In the genomic region with DNA sequence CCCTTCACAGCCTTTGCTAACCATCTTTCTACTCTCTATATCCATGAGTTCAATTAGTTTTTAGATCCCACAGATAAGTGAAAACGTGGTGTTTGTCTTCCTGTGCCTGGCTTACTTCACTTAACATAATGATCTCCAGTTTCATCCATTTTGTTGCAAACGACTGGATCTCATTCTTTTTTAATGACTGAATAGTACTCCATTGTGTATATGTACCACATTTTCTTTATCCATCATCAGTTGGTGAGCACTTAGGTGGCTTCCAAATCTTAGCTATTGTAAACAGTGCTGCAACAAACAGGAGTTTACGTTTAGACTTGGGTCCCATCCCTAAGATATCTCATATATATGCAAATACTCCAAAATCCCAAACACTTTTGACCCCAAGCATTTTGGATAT, we compare ENCODE assay signal across 23 cellular contexts. TPM values are rescaled to one million over a fixed set of nuclear protein-coding genes. Genes with fewer than 3 reads are reported as not detected.
DNase-seq lines count a peak whose midpoint lies in the region; ATAC-seq and TF ChIP-seq lines count a peak whose summit lies in the region.
"Had no signal": no experiment of that assay in that cellular context is flagged by ENCODE, and none has a peak within 500 bp of the region (broad histone marks: within the 10 kb centered on the region; RNA-seq: fewer than 3 reads in every experiment).

No MANE protein-coding gene starts in this region.

- POLR2A ChIA-PET in SK-N-SH (lab: Yijun Ruan, JAX), result no interaction called here
- POLR2A ChIA-PET in activated naive CD8-positive, alpha-beta T cell treated with anti-CD3 and anti-CD28 coated beads, Interleukin-2, amount 10 ng/mL, durations not matched to agents 7 days and 5 days (lab: Charles Lee), result no interaction called here

- no peaks in the 10 kb centered on the region for H3K27me3 ChIP-seq in SK-N-SH (ENCODE audit: insufficient read depth)
- H3K27me3 ChIP-seq: BLaER1 had no signal

- CTCF ChIA-PET in SK-N-SH (lab: Yijun Ruan, JAX), result interaction anchor here (1.9 kb wide), 1 partner anchor 10 kb away, joined by 12 read pairs; no protein-coding TSS in a partner anchor

- peaks cover 95% of the 10 kb centered on the region for H3K79me2 ChIP-seq in SK-N-SH (ENCODE audit: insufficient read depth)

- peaks cover 37% of the 10 kb centered on the region for H3K36me3 Mint-ChIP-seq in activated naive CD8-positive, alpha-beta T cell treated with anti-CD3 and anti-CD28 coated beads, Interleukin-2, amount 10 ng/mL, durations not matched to agents 7 days and 5 days
- peaks cover 47% of the 10 kb centered on the region for H3K36me3 Mint-ChIP-seq in activated naive CD8-positive, alpha-beta T cell treated with anti-CD3 and anti-CD28 coated beads for 36 hours
- H3K36me3 Mint-ChIP-seq in activated T-helper 1 cell treated with anti-CD3 and anti-CD28 coated beads, Interleukin-12 subunit alpha, Interleukin-12 subunit beta, Interleukin-2, Interleukin-4 antibody, amounts not matched to agents 30 ng/mL and 10 ng/mL and 1 ng/mL, durations not matched to agents 14 hours and 24 hours and 36 hours (ENCODE audit: low read depth), result peaks cover 38% of the 10 kb centered on the region
- peaks cover 98% of the 10 kb centered on the region for H3K36me3 Mint-ChIP-seq in stimulated activated effector memory CD8-positive, alpha-beta T cell treated with anti-CD3 and anti-CD28 coated beads, Interleukin-12 subunit alpha, Interleukin-12 subunit beta, amount 100 ng/mL, for 72 hours

- H3K4me3 ChIP-seq in SK-N-SH (ENCODE audit: low read depth in 2 of 2, low read length in 1 of 2), result no peak overlapping the region
- H3K4me3 ChIP-seq: BLaER1, GM23338 had no signal

- peaks cover 34% of the 10 kb centered on the region for H3K4me1 Mint-ChIP-seq in activated naive CD8-positive, alpha-beta T cell treated with anti-CD3 and anti-CD28 coated beads, Interleukin-2, amount 10 ng/mL, durations not matched to agents 7 days and 5 days
- H3K4me1 Mint-ChIP-seq in activated naive CD8-positive, alpha-beta T cell treated with anti-CD3 and anti-CD28 coated beads for 36 hours, result peaks cover 37% of the 10 kb centered on the region
- peaks cover 19% of the 10 kb centered on the region for H3K4me1 Mint-ChIP-seq in activated T-helper 1 cell treated with anti-CD3 and anti-CD28 coated beads, Interleukin-12 subunit alpha, Interleukin-12 subunit beta, Interleukin-2, Interleukin-4 antibody, amounts not matched to agents 30 ng/mL and 10 ng/mL and 1 ng/mL, durations not matched to agents 14 hours and 24 hours and 36 hours (ENCODE audit: low read depth)
- H3K4me1 Mint-ChIP-seq in stimulated activated effector memory CD8-positive, alpha-beta T cell treated with anti-CD3 and anti-CD28 coated beads, Interleukin-12 subunit alpha, Interleukin-12 subunit beta, amount 100 ng/mL, for 72 hours, result peaks cover 38% of the 10 kb centered on the region
- H3K4me1 Mint-ChIP-seq: GM23338, H9 had no signal

- no peaks in the 10 kb centered on the region for H3K9me3 ChIP-seq in SK-N-SH
- H3K9me3 ChIP-seq: BLaER1 had no signal

- WGBS in SK-N-SH (ENCODE audit: low lambda C conversion rate), result 90% methylated on average over 3 of the region's 3 CpGs

- DNase-seq in SK-N-SH (no peak), SHP77 (lab: John Stamatoyannopoulos, UW) (no peak), COLO668 (lab: John Stamatoyannopoulos, UW; ENCODE audit: unreplicated experiment) (no peak)
- no peak for DNase-seq in activated naive CD8-positive, alpha-beta T cell treated with anti-CD3 and anti-CD28 coated beads, Interleukin-2, amount 10 ng/mL, durations not matched to agents 7 days and 5 days
- no peak for DNase-seq in activated naive CD8-positive, alpha-beta T cell treated with anti-CD3 and anti-CD28 coated beads for 36 hours
- DNase-seq in activated T-helper 1 cell treated with anti-CD3 and anti-CD28 coated beads, Interleukin-12 subunit alpha, Interleukin-12 subunit beta, Interleukin-2, Interleukin-4 antibody, amounts not matched to agents 30 ng/mL and 10 ng/mL and 1 ng/mL, durations not matched to agents 14 hours and 24 hours and 36 hours (ENCODE audit: low spot score), result no peak
- no peak for DNase-seq in stimulated activated effector memory CD8-positive, alpha-beta T cell treated with anti-CD3 and anti-CD28 coated beads, Interleukin-12 subunit alpha, Interleukin-12 subunit beta, amount 100 ng/mL, for 72 hours (ENCODE audit: low spot score in 2 of 2)
- DNase-seq: Calu3; CD4-positive, CD25-positive, alpha-beta regulatory T cell; CD8-positive, alpha-beta memory T cell; COR-L47; DMS53; DMS79 treated with DMSO at 0.1 percent for 48 hours; GF-D8; H9; HFFc6 had no signal

- no peak overlapping the region for H3K4me3 Mint-ChIP-seq in activated naive CD8-positive, alpha-beta T cell treated with anti-CD3 and anti-CD28 coated beads, Interleukin-2, amount 10 ng/mL, durations not matched to agents 7 days and 5 days
- H3K4me3 Mint-ChIP-seq in activated naive CD8-positive, alpha-beta T cell treated with anti-CD3 and anti-CD28 coated beads for 36 hours, result no peak overlapping the region
- no peak overlapping the region for H3K4me3 Mint-ChIP-seq in activated T-helper 1 cell treated with anti-CD3 and anti-CD28 coated beads, Interleukin-12 subunit alpha, Interleukin-12 subunit beta, Interleukin-2, Interleukin-4 antibody, amounts not matched to agents 30 ng/mL and 10 ng/mL and 1 ng/mL, durations not matched to agents 14 hours and 24 hours and 36 hours
- H3K4me3 Mint-ChIP-seq in stimulated activated effector memory CD8-positive, alpha-beta T cell treated with anti-CD3 and anti-CD28 coated beads, Interleukin-12 subunit alpha, Interleukin-12 subunit beta, amount 100 ng/mL, for 72 hours, result no peak overlapping the region
- H3K4me3 Mint-ChIP-seq: B cell; CD8-positive, alpha-beta memory T cell; GM23338; H9; HFFc6 had no signal

- TF ChIP-seq CTCF in SK-N-SH (IDR thresholded peaks at IDR 0.05), result no peak

- peaks cover 53 to 58% of the 10 kb centered on the region in 2 experiments for H3K36me3 ChIP-seq in SK-N-SH (replicated peaks in 1 of 2; ENCODE audit: control insufficient read depth in 1 of 2, insufficient read depth in 2 of 2, low read length in 1 of 2)

- H3K27me3 Mint-ChIP-seq in activated naive CD8-positive, alpha-beta T cell treated with anti-CD3 and anti-CD28 coated beads, Interleukin-2, amount 10 ng/mL, durations not matched to agents 7 days and 5 days, result no peaks in the 10 kb centered on the region
- H3K27me3 Mint-ChIP-seq in activated naive CD8-positive, alpha-beta T cell treated with anti-CD3 and anti-CD28 coated beads for 36 hours, result no peaks in the 10 kb centered on the region
- H3K27me3 Mint-ChIP-seq in activated T-helper 1 cell treated with anti-CD3 and anti-CD28 coated beads, Interleukin-12 subunit alpha, Interleukin-12 subunit beta, Interleukin-2, Interleukin-4 antibody, amounts not matched to agents 30 ng/mL and 10 ng/mL and 1 ng/mL, durations not matched to agents 14 hours and 24 hours and 36 hours (ENCODE audit: insufficient read depth), result no peaks in the 10 kb centered on the region
- H3K27me3 Mint-ChIP-seq: B cell; CD4-positive, CD25-positive, alpha-beta regulatory T cell; CD8-positive, alpha-beta memory T cell had no signal

- no peak overlapping the region for H3K4me2 ChIP-seq in SK-N-SH
- H3K4me2 ChIP-seq: BLaER1, GM23338 had no signal

- H3K27ac ChIP-seq in SK-N-SH (ENCODE audit: low read depth in 2 of 2, low read length in 1 of 2), result no peak overlapping the region
- H3K27ac ChIP-seq: 22Rv1, BLaER1, C4-2B had no signal

- H4K20me1 ChIP-seq in SK-N-SH (ENCODE audit: insufficient read depth), result peaks cover 31% of the 10 kb centered on the region; the same call in 1 of the 2 replicates

- no peak overlapping the region for H3K9ac ChIP-seq in SK-N-SH
- H3K9ac ChIP-seq: BLaER1 had no signal

- H3F3A ChIP-seq in SK-N-SH (replicated peaks; ENCODE audit: insufficient read depth), result no peaks in the 10 kb centered on the region

- H3K27ac Mint-ChIP-seq in activated naive CD8-positive, alpha-beta T cell treated with anti-CD3 and anti-CD28 coated beads, Interleukin-2, amount 10 ng/mL, durations not matched to agents 7 days and 5 days, result peak overlapping the region; percentile 59
- H3K27ac Mint-ChIP-seq in activated naive CD8-positive, alpha-beta T cell treated with anti-CD3 and anti-CD28 coated beads for 36 hours, result no peak overlapping the region
- H3K27ac Mint-ChIP-seq in activated T-helper 1 cell treated with anti-CD3 and anti-CD28 coated beads, Interleukin-12 subunit alpha, Interleukin-12 subunit beta, Interleukin-2, Interleukin-4 antibody, amounts not matched to agents 30 ng/mL and 10 ng/mL and 1 ng/mL, durations not matched to agents 14 hours and 24 hours and 36 hours, result peak overlapping the region; percentile 46
- peak overlapping the region; percentile 32 for H3K27ac Mint-ChIP-seq in stimulated activated effector memory CD8-positive, alpha-beta T cell treated with anti-CD3 and anti-CD28 coated beads, Interleukin-12 subunit alpha, Interleukin-12 subunit beta, amount 100 ng/mL, for 72 hours
- H3K27ac Mint-ChIP-seq: B cell, GM23338, H9, HFFc6 had no signal

- no peaks in the 10 kb centered on the region for H3K4me1 ChIP-seq in SK-N-SH (ENCODE audit: control insufficient read depth in 1 of 2, insufficient read depth in 2 of 2, low read depth in 1 of 2, low read length in 1 of 2)

- TF ChIP-seq EP300 in SK-N-SH (IDR thresholded peaks at IDR 0.05; ENCODE audit: borderline replicate concordance in 1 of 2, low read depth in 1 of 2, low read length in 1 of 2), result no peak

- no peaks in the 10 kb centered on the region for H3K9me2 ChIP-seq in SK-N-SH

- no peak for ATAC-seq in SK-N-SH treated with all-trans-retinoic acid at 6 μM for 48 hours
- no peak for ATAC-seq in activated naive CD8-positive, alpha-beta T cell treated with anti-CD3 and anti-CD28 coated beads, Interleukin-2, amount 10 ng/mL, durations not matched to agents 7 days and 5 days (ENCODE audit: low read depth)
- no peak for ATAC-seq in stimulated activated effector memory CD8-positive, alpha-beta T cell treated with anti-CD3 and anti-CD28 coated beads, Interleukin-12 subunit alpha, Interleukin-12 subunit beta, amount 100 ng/mL, for 72 hours
- ATAC-seq: GM23338, HCT116 had no signal

- no peaks in the 10 kb centered on the region for H3K9me3 Mint-ChIP-seq in activated naive CD8-positive, alpha-beta T cell treated with anti-CD3 and anti-CD28 coated beads, Interleukin-2, amount 10 ng/mL, durations not matched to agents 7 days and 5 days
- no peaks in the 10 kb centered on the region for H3K9me3 Mint-ChIP-seq in activated naive CD8-positive, alpha-beta T cell treated with anti-CD3 and anti-CD28 coated beads for 36 hours
- no peaks in the 10 kb centered on the region for H3K9me3 Mint-ChIP-seq in activated T-helper 1 cell treated with anti-CD3 and anti-CD28 coated beads, Interleukin-12 subunit alpha, Interleukin-12 subunit beta, Interleukin-2, Interleukin-4 antibody, amounts not matched to agents 30 ng/mL and 10 ng/mL and 1 ng/mL, durations not matched to agents 14 hours and 24 hours and 36 hours
- no peaks in the 10 kb centered on the region for H3K9me3 Mint-ChIP-seq in stimulated activated effector memory CD8-positive, alpha-beta T cell treated with anti-CD3 and anti-CD28 coated beads, Interleukin-12 subunit alpha, Interleukin-12 subunit beta, amount 100 ng/mL, for 72 hours
- H3K9me3 Mint-ChIP-seq: CD8-positive, alpha-beta memory T cell; GM23338; H9; HFFc6 had no signal

- no peak for TF ChIP-seq RAD21 in SK-N-SH (IDR thresholded peaks at IDR 0.05; ENCODE audit: low read length)

- H2AFZ ChIP-seq in SK-N-SH (ENCODE audit: low read depth), result no peak overlapping the region
- H2AFZ ChIP-seq: GM23338 had no signal

- intact Hi-C loops in activated T-helper 1 cell treated with anti-CD3 and anti-CD28 coated beads, Interleukin-12 subunit alpha, Interleukin-12 subunit beta, Interleukin-2, Interleukin-4 antibody, amounts not matched to agents 30 ng/mL and 10 ng/mL and 1 ng/mL, durations not matched to agents 14 hours and 24 hours and 36 hours (cut with micrococcal nuclease), result no loop called here

RNA-seq across cellular contexts. Expression of gene CDC123, which starts 9.1 kb away (rescaled TPM):
- polyA plus RNA-seq in SK-N-SH (2012; rRNA removed), result 139 and 141 TPM in 2 replicates
- 163 and 170 TPM in 2 replicates for polyA plus RNA-seq in SK-N-SH (2012; cell fraction: cytosol; rRNA removed)
- polyA plus RNA-seq in SK-N-SH (2012; cell fraction: nucleus; rRNA removed), result 69.6 and 97.8 TPM in 2 replicates
- 10 to 100 TPM; 56.7 to 69.2 TPM for total RNA-seq in activated naive CD8-positive, alpha-beta T cell treated with anti-CD3 and anti-CD28 coated beads, Interleukin-2, amount 10 ng/mL, durations not matched to agents 7 days and 5 days
- 100 to 1,000 TPM; 162 to 170 TPM for total RNA-seq in activated naive CD8-positive, alpha-beta T cell treated with anti-CD3 and anti-CD28 coated beads for 36 hours
- 190 and 191 TPM in 2 replicates for total RNA-seq in activated T-helper 1 cell treated with anti-CD3 and anti-CD28 coated beads, Interleukin-12 subunit alpha, Interleukin-12 subunit beta, Interleukin-2, Interleukin-4 antibody, amounts not matched to agents 30 ng/mL and 10 ng/mL and 1 ng/mL, durations not matched to agents 14 hours and 24 hours and 36 hours

RNA-seq across cellular contexts. Expression of gene NUDT5, which starts 9.4 kb away (rescaled TPM):
- 61.2 and 70.7 TPM in 2 replicates for polyA plus RNA-seq in SK-N-SH (2012; rRNA removed)
- 69.4 and 69.8 TPM in 2 replicates for polyA plus RNA-seq in SK-N-SH (2012; cell fraction: cytosol; rRNA removed)
- 33.2 and 62.5 TPM in 2 replicates for polyA plus RNA-seq in SK-N-SH (2012; cell fraction: nucleus; rRNA removed)
- total RNA-seq in activated naive CD8-positive, alpha-beta T cell treated with anti-CD3 and anti-CD28 coated beads, Interleukin-2, amount 10 ng/mL, durations not matched to agents 7 days and 5 days, result 10 to 100 TPM; 71.4 to 74.8 TPM
- 100 to 1,000 TPM; 108 to 114 TPM for total RNA-seq in activated naive CD8-positive, alpha-beta T cell treated with anti-CD3 and anti-CD28 coated beads for 36 hours
- 121 and 131 TPM in 2 replicates for total RNA-seq in activated T-helper 1 cell treated with anti-CD3 and anti-CD28 coated beads, Interleukin-12 subunit alpha, Interleukin-12 subunit beta, Interleukin-2, Interleukin-4 antibody, amounts not matched to agents 30 ng/mL and 10 ng/mL and 1 ng/mL, durations not matched to agents 14 hours and 24 hours and 36 hours
